In the genomic region with DNA sequence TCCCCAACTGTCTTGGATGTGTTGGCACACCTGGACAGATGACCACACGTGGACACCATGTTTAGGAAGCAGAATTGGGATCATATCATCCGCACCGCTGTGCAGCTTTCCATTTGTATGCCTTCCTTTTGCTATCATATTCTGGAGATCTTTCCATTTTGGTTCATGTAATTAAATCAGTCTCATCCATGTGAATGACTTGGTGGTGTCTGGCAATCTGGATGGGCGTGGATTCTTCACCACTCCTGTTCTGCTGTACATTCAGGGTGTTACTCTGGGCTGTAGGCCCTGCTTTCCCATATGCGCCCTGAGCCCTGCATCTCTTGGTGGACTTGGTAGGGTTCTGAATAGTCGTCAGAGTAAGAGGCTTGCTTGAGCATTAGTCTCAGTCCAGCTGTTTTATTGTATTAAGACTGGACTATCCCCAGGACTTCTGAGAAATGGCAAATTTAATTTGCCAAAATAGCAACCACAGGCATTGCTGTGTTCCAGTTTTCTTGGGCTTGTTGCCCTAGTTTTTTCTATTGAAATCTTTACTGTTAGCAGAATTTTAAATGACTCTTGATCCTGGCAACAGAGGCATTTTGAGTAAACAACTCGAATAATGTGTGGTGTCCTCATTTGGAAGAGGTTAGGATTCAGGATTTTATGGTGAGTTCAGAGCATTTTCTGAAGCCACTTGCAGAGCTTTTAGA, we compare ENCODE assay signal across 11 cellular contexts. TPM values are rescaled to one million over a fixed set of nuclear protein-coding genes. Genes with fewer than 3 reads are reported as not detected.
DNase-seq lines count a peak whose midpoint lies in the region; ATAC-seq and TF ChIP-seq lines count a peak whose summit lies in the region.
"Had no signal": no experiment of that assay in that cellular context is flagged by ENCODE, and none has a peak within 500 bp of the region (broad histone marks: within the 10 kb centered on the region; RNA-seq: fewer than 3 reads in every experiment).

No MANE protein-coding gene starts in this region.

- H3K14ac ChIP-seq in neuronal stem cell (ENCODE audit: low read length), result no peak overlapping the region

- no peak overlapping the region for H2AFZ ChIP-seq in neuronal stem cell (ENCODE audit: low read length)

- H2BK5ac ChIP-seq in neuronal stem cell (ENCODE audit: low read length), result no peak overlapping the region

- peak overlapping the region; percentile 5 to 76 (median 54) for H3K27ac Mint-ChIP-seq in CD4-positive, CD25-positive, alpha-beta regulatory T cell
- H3K27ac Mint-ChIP-seq in activated B cell treated with CpG ODN at 0.5 μM for 24 hours, result peak overlapping the region; percentile 24

- no peak for TF ChIP-seq CTCF in activated B cell treated with CpG ODN at 0.5 μM for 24 hours (IDR thresholded peaks at IDR 0.05)
- TF ChIP-seq CTCF in psoas muscle (IDR thresholded peaks at IDR 0.05), result no peak

- no peak overlapping the region for H2AK5ac ChIP-seq in neuronal stem cell (ENCODE audit: low read depth, low read length)

- POLR2A ChIA-PET in activated B cell treated with CpG ODN at 0.5 μM for 24 hours (lab: Charles Lee), result interaction anchor here (1.2 to 2.4 kb wide), 2 partner anchors 10 to 13 kb away, joined by 5 to 8 read pairs; no protein-coding TSS in a partner anchor

- no peak overlapping the region for H3K4ac ChIP-seq in neuronal stem cell (ENCODE audit: low read length)

- H4K91ac ChIP-seq in neuronal stem cell (ENCODE audit: low read depth, low read length, poor library complexity), result no peak overlapping the region

- no peak overlapping the region for H3K18ac ChIP-seq in neuronal stem cell (ENCODE audit: low read length)

- no peaks in the 10 kb centered on the region for H3K9me3 ChIP-seq in CD4-positive, CD25-positive, alpha-beta regulatory T cell (ENCODE audit: control insufficient read depth in 2 of 2, low read length in 2 of 2)
- H3K9me3 ChIP-seq in psoas muscle, result peaks cover 4% of the 10 kb centered on the region
- peaks cover 1 to 3% of the 10 kb centered on the region in 2 donors for H3K9me3 ChIP-seq in neuronal stem cell (replicated peaks in 1 of 2; ENCODE audit: control insufficient read depth in 2 of 2, insufficient read depth in 1 of 2, low read depth in 1 of 2, low read length in 2 of 2)

- H3K79me1 ChIP-seq in neuronal stem cell (ENCODE audit: low read depth, low read length), result peaks cover 14% of the 10 kb centered on the region

- no peaks in the 10 kb centered on the region for H3K27me3 Mint-ChIP-seq in CD4-positive, CD25-positive, alpha-beta regulatory T cell
- no peaks in the 10 kb centered on the region for H3K27me3 Mint-ChIP-seq in activated B cell treated with CpG ODN at 0.5 μM for 24 hours

- peaks cover 32 to 83% (median 52%) of the 10 kb centered on the region in 4 donors for H3K4me1 Mint-ChIP-seq in CD4-positive, CD25-positive, alpha-beta regulatory T cell
- peaks cover 68% of the 10 kb centered on the region for H3K4me1 Mint-ChIP-seq in activated B cell treated with CpG ODN at 0.5 μM for 24 hours

- DNase-seq in CD4-positive, CD25-positive, alpha-beta regulatory T cell, result no peak
- no peak for DNase-seq in activated B cell treated with CpG ODN at 0.5 μM for 24 hours
- peak; percentile 62 for DNase-seq in fibroblast of the conjunctiva (ENCODE audit: low read depth)
- no peak for DNase-seq in psoas muscle
- DNase-seq in activated effector memory CD4-positive, alpha-beta T cell treated with anti-CD3 and anti-CD28 coated beads, Interleukin-2, amount 50 U/mL, for 16 hours, result no peak
- no peak for DNase-seq in NCI-H1694 (lab: John Stamatoyannopoulos, UW)
- DNase-seq in neuronal stem cell (ENCODE audit: low spot score), result no peak
- DNase-seq: NCI-H1092 treated with DMSO at 0.1 percent for 48 hours, T-helper 9 cell had no signal

- H3K4me2 ChIP-seq in neuronal stem cell (ENCODE audit: insufficient read depth, low read length, poor library complexity, severe bottlenecking), result no peak overlapping the region

- H3K27ac ChIP-seq in CD4-positive, CD25-positive, alpha-beta regulatory T cell (ENCODE audit: insufficient read depth, low read length, poor library complexity, severe bottlenecking), result peak overlapping the region; percentile 45
- H3K27ac ChIP-seq in psoas muscle (peak overlapping the region; percentile 62), neuronal stem cell (replicated peaks; ENCODE audit: low read length) (no peak overlapping the region)

- no peaks in the 10 kb centered on the region for H3K36me3 ChIP-seq in CD4-positive, CD25-positive, alpha-beta regulatory T cell (ENCODE audit: control insufficient read depth, insufficient read depth, low read length)
- H3K36me3 ChIP-seq in psoas muscle (ENCODE audit: insufficient read depth in 1 of 2, low read depth in 1 of 2) (no peaks in the 10 kb centered on the region), neuronal stem cell (replicated peaks in 1 of 2; ENCODE audit: control insufficient read depth in 2 of 2, insufficient read depth in 2 of 2, low read length in 2 of 2) (peaks cover 1 to 2% of the 10 kb centered on the region in 2 donors)

- no peaks in the 10 kb centered on the region for H3K27me3 ChIP-seq in CD4-positive, CD25-positive, alpha-beta regulatory T cell (ENCODE audit: control insufficient read depth, insufficient read depth, low read length)
- H3K27me3 ChIP-seq in psoas muscle (ENCODE audit: insufficient read depth in 3 of 3, low read length in 2 of 3) (no peaks in the 10 kb centered on the region), neuronal stem cell (ENCODE audit: control insufficient read depth in 3 of 3, insufficient read depth in 3 of 3, low read depth in 1 of 3, low read length in 3 of 3) (no peaks in the 10 kb centered on the region)

- peaks cover 0 to 3% (median 0%) of the 10 kb centered on the region in 7 donors for H3K9me3 Mint-ChIP-seq in CD4-positive, CD25-positive, alpha-beta regulatory T cell
- H3K9me3 Mint-ChIP-seq in activated B cell treated with CpG ODN at 0.5 μM for 24 hours, result peaks cover 2% of the 10 kb centered on the region

- H3K23ac ChIP-seq in neuronal stem cell (ENCODE audit: low read depth, low read length, poor library complexity), result no peak overlapping the region

- CTCF ChIA-PET in activated B cell treated with CpG ODN at 0.5 μM for 24 hours (lab: Charles Lee), result no interaction called here

- H3K9ac ChIP-seq in neuronal stem cell (ENCODE audit: low read depth, low read length, poor library complexity), result no peak overlapping the region

- peak overlapping the region; percentile 24 for H3K4me3 ChIP-seq in CD4-positive, CD25-positive, alpha-beta regulatory T cell (ENCODE audit: low read depth, low read length)
- H3K4me3 ChIP-seq in psoas muscle (no peak overlapping the region), neuronal stem cell (ENCODE audit: low read length in 2 of 2) (no peak overlapping the region)

- peaks cover 17% of the 10 kb centered on the region for H3K36me3 Mint-ChIP-seq in CD4-positive, CD25-positive, alpha-beta regulatory T cell
- peaks cover 35% of the 10 kb centered on the region for H3K36me3 Mint-ChIP-seq in activated B cell treated with CpG ODN at 0.5 μM for 24 hours (ENCODE audit: low read depth)

- peak overlapping the region; percentile 5 to 66 (median 53) for H3K4me3 Mint-ChIP-seq in CD4-positive, CD25-positive, alpha-beta regulatory T cell
- no peak overlapping the region for H3K4me3 Mint-ChIP-seq in activated B cell treated with CpG ODN at 0.5 μM for 24 hours

- no peak overlapping the region for H2BK120ac ChIP-seq in neuronal stem cell (ENCODE audit: low read depth, low read length)

- H2BK12ac ChIP-seq in neuronal stem cell (ENCODE audit: low read length), result no peak overlapping the region

- ATAC-seq in CD4-positive, CD25-positive, alpha-beta regulatory T cell (ENCODE audit: low read depth in 2 of 2), result no peak
- no peak for ATAC-seq in activated B cell treated with CpG ODN at 0.5 μM for 24 hours (ENCODE audit: low read depth)
- ATAC-seq in psoas muscle, result peak in 1 of 4 donors; percentile 16
- ATAC-seq in HG03432 (IDR thresholded peaks at IDR 0.05; ENCODE audit: unreplicated experiment), result no peak

- no peak overlapping the region for H2BK15ac ChIP-seq in neuronal stem cell (ENCODE audit: low read length)

- H4K8ac ChIP-seq in neuronal stem cell (ENCODE audit: low read depth, low read length), result no peak overlapping the region

- intact Hi-C loops in activated B cell treated with CpG ODN at 0.5 μM for 24 hours (cut with micrococcal nuclease), result no loop called here
- intact Hi-C loops in psoas muscle (cut with DNase I), result no loop called here

- peaks cover 31% of the 10 kb centered on the region for H3K4me1 ChIP-seq in CD4-positive, CD25-positive, alpha-beta regulatory T cell (ENCODE audit: control insufficient read depth, insufficient read depth, low read length, poor library complexity, severe bottlenecking)
- peaks cover 21% of the 10 kb centered on the region for H3K4me1 ChIP-seq in psoas muscle
- H3K4me1 ChIP-seq in neuronal stem cell (ENCODE audit: control insufficient read depth in 2 of 2, insufficient read depth in 1 of 2, low read depth in 1 of 2, low read length in 2 of 2), result no peaks in the 10 kb centered on the region

- WGBS in psoas muscle, 3 donors, result 58 to 69% (median 65%) methylated on average over 7 of the region's 7 CpGs
- WGBS in neuronal stem cell (ENCODE audit: extremely low coverage in 2 of 2, insufficient read length in 2 of 2, insufficient replicate concordance in 1 of 2), 2 donors, result no CpG with 5 or more reads among the region's 7 CpGs

RNA-seq across cellular contexts. Expression of a gene that starts 14.9 kb away (rescaled TPM):
- total RNA-seq in CD4-positive, CD25-positive, alpha-beta regulatory T cell, result 114 TPM
- polyA plus RNA-seq in CD4-positive, CD25-positive, alpha-beta regulatory T cell, result 10 to 100 TPM; 20.4 to 27.6 (median 25.9) TPM
- total RNA-seq in activated B cell treated with CpG ODN at 0.5 μM for 24 hours (62.8 and 72.3 TPM in 2 replicates), psoas muscle (10 to 100 TPM; 11.9 to 15.3 (median 14.7) TPM)
- polyA plus RNA-seq in psoas muscle, result 10 to 100 TPM in 1 of 3 donors, 1 to 10 TPM in 2; 7.7 to 14.2 (median 7.8) TPM
- polyA plus RNA-seq in neuronal stem cell (2013, experiment 1 of 2), result 22.7 TPM
- polyA plus RNA-seq in neuronal stem cell (2013, experiment 2 of 2), result 22.7 TPM

RNA-seq across cellular contexts. Expression of a gene that starts 29.8 kb away (rescaled TPM):
- total RNA-seq in CD4-positive, CD25-positive, alpha-beta regulatory T cell, result not detected
- not detected for polyA plus RNA-seq in CD4-positive, CD25-positive, alpha-beta regulatory T cell
- not detected in 2 replicates for total RNA-seq in activated B cell treated with CpG ODN at 0.5 μM for 24 hours
- under 1 TPM in 1 of 4 donors, not detected in 3; 0.12 TPM for total RNA-seq in psoas muscle
- polyA plus RNA-seq in psoas muscle, result not detected
- polyA plus RNA-seq in neuronal stem cell (2013, experiment 1 of 2), result not detected
- polyA plus RNA-seq in neuronal stem cell (2013, experiment 2 of 2), result not detected
- total RNA-seq: glomerular endothelial cell had no signal
